Comparison of ENCODE assay signal across 23 cellular contexts in the genomic region with DNA sequence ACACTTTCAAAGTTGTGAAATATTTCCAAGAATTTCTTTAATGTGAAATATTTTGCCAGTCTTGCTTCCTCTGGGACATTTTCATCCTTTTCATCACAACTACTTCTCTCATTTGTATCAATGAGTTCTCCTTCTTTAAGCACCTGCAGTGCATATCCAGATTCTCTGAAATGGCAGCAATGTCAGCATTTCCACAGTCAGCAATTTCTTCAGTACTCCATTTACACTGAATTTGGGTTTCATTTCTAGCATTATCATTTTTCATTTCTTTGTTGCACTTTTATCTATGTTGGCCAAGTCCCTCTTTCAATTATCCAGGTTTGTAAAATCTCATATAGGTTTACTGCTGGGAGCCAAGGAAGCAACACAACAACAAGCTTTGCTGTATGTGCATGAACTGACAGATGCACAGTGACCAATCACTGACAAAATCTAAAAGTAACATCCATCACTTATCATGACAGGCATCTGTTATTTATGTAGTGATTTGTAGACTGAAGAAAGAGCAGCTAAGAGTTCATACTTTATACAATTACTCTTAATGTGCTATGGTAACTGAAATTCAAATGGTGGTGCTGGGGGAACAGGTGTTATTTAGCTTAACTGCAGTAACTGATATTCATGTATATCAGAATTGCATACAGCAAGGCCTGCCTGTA. TPM values are rescaled to one million over a fixed set of nuclear protein-coding genes. Genes with fewer than 3 reads are reported as not detected.
DNase-seq lines count a peak whose midpoint lies in the region; ATAC-seq, FAIRE-seq and TF ChIP-seq lines count a peak whose summit lies in the region.
"Had no signal": no experiment of that assay in that cellular context is flagged by ENCODE, and none has a peak within 500 bp of the region (broad histone marks: within the 10 kb centered on the region; RNA-seq: fewer than 3 reads in every experiment).

No MANE protein-coding gene starts in this region.

- no peak overlapping the region for H3K9ac ChIP-seq in MM.1S (ENCODE audit: low read length)
- H3K9ac ChIP-seq in K562 (ENCODE audit: insufficient read depth in 1 of 2, low read depth in 2 of 2, low read length in 2 of 2) = no peak overlapping the region

- no peaks in the 10 kb centered on the region for H3K27me3 Mint-ChIP-seq in CD4-positive, alpha-beta T cell
- H3K27me3 Mint-ChIP-seq: B cell had no signal

- no peaks in the 10 kb centered on the region for H3K27me3 ChIP-seq in CD4-positive, alpha-beta T cell (ENCODE audit: control insufficient read depth, insufficient read depth, low read length)
- H3K27me3 ChIP-seq in MM.1S (replicated peaks; ENCODE audit: insufficient read depth, low read length) (no peaks in the 10 kb centered on the region), K562 (ENCODE audit: control insufficient read depth in 2 of 2, insufficient read depth in 2 of 2, low read length in 2 of 2) (no peaks in the 10 kb centered on the region)
- H3K27me3 ChIP-seq: MG63 had no signal

- no peak for TF ChIP-seq CTCF in CD4-positive, alpha-beta T cell (IDR thresholded peaks at IDR 0.05)
- TF ChIP-seq CTCF in D721Med (IDR thresholded peaks at IDR 0.05; ENCODE audit: insufficient read depth, missing control alignments) (no peak), MM.1S (IDR thresholded peaks at IDR 0.05; ENCODE audit: low read length) (no peak), K562 (IDR thresholded peaks at IDR 0.05 in 2 of 3, conservative IDR thresholded peaks at IDR 0.05 in 1 of 3; ENCODE audit: insufficient read depth in 2 of 3, low read depth in 1 of 3, low read length in 3 of 3) (no peak)

- intact Hi-C loops in CD4-positive, alpha-beta T cell (cut with DNase I, micrococcal nuclease) = no loop called here
- intact Hi-C loops in K562 (cut with micrococcal nuclease) = no loop called here

- no peak for TF ChIP-seq EP300 in K562 (IDR thresholded peaks at IDR 0.05; ENCODE audit: low read length)

- H3K36me3 ChIP-seq in MM.1S (replicated peaks; ENCODE audit: insufficient read depth, low read length) (no peaks in the 10 kb centered on the region; the same call in 1 of the 2 replicates), K562 (ENCODE audit: control insufficient read depth, insufficient read depth, low read length) (peaks cover 33% of the 10 kb centered on the region; the same call in 2 of the 3 replicates)

- H3K27ac ChIP-seq in CD4-positive, alpha-beta T cell (ENCODE audit: low read depth, low read length) = no peak overlapping the region
- H3K27ac ChIP-seq in MM.1S (ENCODE audit: low read length) = peak overlapping the region; percentile 29; the same call in 1 of the 2 replicates
- H3K27ac ChIP-seq in K562 (ENCODE audit: extremely low read depth, low read depth, low read length) = no peak overlapping the region
- H3K27ac ChIP-seq: C4-2B, RWPE1, SK-N-MC had no signal

- peaks cover 60% of the 10 kb centered on the region for H3K36me3 Mint-ChIP-seq in CD4-positive, alpha-beta T cell (ENCODE audit: low read depth)

- BruUV-seq in K562 (replicated peaks; lab: Mats Ljungman, UMichigan) = no TSS peak

- H4K20me1 ChIP-seq in MM.1S (ENCODE audit: insufficient read depth, low read length) = no peaks in the 10 kb centered on the region
- no peaks in the 10 kb centered on the region for H4K20me1 ChIP-seq in K562 (replicated peaks; ENCODE audit: control insufficient read depth, insufficient read depth, low read length)

- H3K4me3 Mint-ChIP-seq in CD4-positive, alpha-beta T cell = no peak overlapping the region
- H3K4me3 Mint-ChIP-seq: B cell, H9, HFFc6 had no signal

- no peak for DNase-seq in CD4-positive, alpha-beta T cell
- no peak for DNase-seq in D721Med (ENCODE audit: insufficient read length, low spot score)
- peak; percentile 53 for DNase-seq in MM.1S
- DNase-seq in K562 (ENCODE audit: extremely low read depth in 1 of 4, low spot score in 3 of 4) = no peak
- DNase-seq in GF-D8 (lab: John Stamatoyannopoulos, UW) = no peak
- DNase-seq in NCI-H1436 (lab: John Stamatoyannopoulos, UW) = no peak
- DNase-seq: Calu3, DMS153, DND-41, H9, HFFc6, KBM-7, MG63, NCI-H1694 treated with DMSO at 0.1 percent for 48 hours, NCI-H2081 treated with DMSO at 0.1 percent for 48 hours, NCI-H524 treated with DMSO at 0.1 percent for 48 hours, SHP77 treated with DMSO at 0.1 percent for 48 hours had no signal

- no peaks in the 10 kb centered on the region for H3K9me2 ChIP-seq in MM.1S (replicated peaks; ENCODE audit: insufficient read depth, low read length)

- peak overlapping the region; percentile 29 for H3K4me2 ChIP-seq in MM.1S (ENCODE audit: low read depth, low read length)
- H3K4me2 ChIP-seq in K562 (ENCODE audit: insufficient read depth, low read length) = no peak overlapping the region

- CTCF ChIA-PET in CD4-positive, alpha-beta T cell (lab: Charles Lee) = no interaction called here
- CTCF ChIA-PET in K562 (lab: Yijun Ruan, JAX; ENCODE audit: low intra/inter-chr PET ratio) = no interaction called here

- H3K79me2 ChIP-seq in MM.1S (ENCODE audit: low read length) (peaks cover 41% of the 10 kb centered on the region), K562 (ENCODE audit: control insufficient read depth, insufficient read depth, low read length) (peaks cover 4% of the 10 kb centered on the region; the same call in 1 of the 3 replicates)

- no peaks in the 10 kb centered on the region for H3K9me1 ChIP-seq in K562 (ENCODE audit: control insufficient read depth, insufficient read depth, low read length)

- H3K4me1 ChIP-seq in MM.1S (ENCODE audit: low read length) = peaks cover 10% of the 10 kb centered on the region
- no peaks in the 10 kb centered on the region for H3K4me1 ChIP-seq in K562 (replicated peaks in 1 of 2; ENCODE audit: control insufficient read depth in 2 of 2, insufficient read depth in 2 of 2, low read length in 2 of 2)

- peaks cover 6% of the 10 kb centered on the region; the same call in 1 of the 2 replicates for H3F3A ChIP-seq in MM.1S (ENCODE audit: insufficient read depth, low read length)

- peak overlapping the region; percentile 13 for H3K27ac Mint-ChIP-seq in CD4-positive, alpha-beta T cell
- H3K27ac Mint-ChIP-seq: B cell, H9, HFFc6 had no signal

- H2AFZ ChIP-seq in MM.1S (ENCODE audit: low read length) = no peak overlapping the region
- H2AFZ ChIP-seq in K562 (ENCODE audit: low read depth, low read length) = no peak overlapping the region

- no peaks in the 10 kb centered on the region for H3K9me3 ChIP-seq in CD4-positive, alpha-beta T cell (ENCODE audit: control insufficient read depth, low read length)
- H3K9me3 ChIP-seq in MM.1S (replicated peaks; ENCODE audit: insufficient read depth, low read length) (no peaks in the 10 kb centered on the region), K562 (replicated peaks; ENCODE audit: control insufficient read depth, insufficient read depth, low read depth, low read length) (no peaks in the 10 kb centered on the region)
- H3K9me3 ChIP-seq: MG63 had no signal

- peaks cover 35% of the 10 kb centered on the region for H3K4me1 Mint-ChIP-seq in CD4-positive, alpha-beta T cell (ENCODE audit: low read depth)
- H3K4me1 Mint-ChIP-seq: H9 had no signal

- H3K9me3 Mint-ChIP-seq in CD4-positive, alpha-beta T cell = no peaks in the 10 kb centered on the region
- H3K9me3 Mint-ChIP-seq: HFFc6 had no signal

- peak; percentile 73 for FAIRE-seq in D721Med (lab: Jason Lieb, UNC)
- no peak for FAIRE-seq in K562 (lab: Jason Lieb, UNC)
- FAIRE-seq: GM18507 had no signal

- in situ Hi-C loops in K562 (cut with MboI) = no loop called here

- ATAC-seq in CD4-positive, alpha-beta T cell (ENCODE audit: poor library complexity) = no peak
- ATAC-seq in K562 (no peak), HG02763 (IDR thresholded peaks at IDR 0.05; ENCODE audit: unreplicated experiment) (no peak)

- POLR2A ChIA-PET in CD4-positive, alpha-beta T cell (lab: Charles Lee) = interaction anchor here (0.6 kb wide), 1 partner anchor 363 kb away, joined by 3 read pairs; no protein-coding TSS in a partner anchor
- POLR2A ChIA-PET in K562 (lab: Yijun Ruan, JAX) = interaction anchor here (0.6 to 0.9 kb wide), 4 partner anchors 9 to 179 kb away, joined by 3 to 4 read pairs (median 3); no protein-coding TSS in a partner anchor

- no peak for TF ChIP-seq RAD21 in K562 (CRISPR knock-in tag; conservative IDR thresholded peaks at IDR 0.05 in 1 of 2, IDR thresholded peaks at IDR 0.05 in 1 of 2)

- H3K4me3 ChIP-seq in MM.1S (ENCODE audit: low read length) (no peak overlapping the region), K562 (no peak overlapping the region)
- H3K4me3 ChIP-seq: MG63, SK-N-MC had no signal

- TF ChIP-seq POLR2A in K562 (conservative IDR thresholded peaks at IDR 0.05) = no peak

TF ChIP-seq in K562, 482 proteins besides CTCF, POLR2A, EP300 and RAD21 (continues in another document):
- TF ChIP-seq CREBBP (IDR thresholded peaks at IDR 0.05; ENCODE audit: low read depth, low read length) = no peak
- TF ChIP-seq ZBTB17 (CRISPR knock-in tag; IDR thresholded peaks at IDR 0.05) = no peak
- no peak for TF ChIP-seq JUND (IDR thresholded peaks at IDR 0.05; ENCODE audit: borderline replicate concordance, low read depth, low read length)
- TF ChIP-seq JUND (tag; IDR thresholded peaks at IDR 0.05; ENCODE audit: borderline replicate concordance, low read depth, low read length) = no peak
- TF ChIP-seq MAFF (IDR thresholded peaks at IDR 0.05; ENCODE audit: low read length) = peak; percentile 65

RNA-seq across cellular contexts. Expression of gene SS18, which starts 43.9 kb away (rescaled TPM):
- total RNA-seq in CD4-positive, alpha-beta T cell = 10 to 100 TPM; 40.4 to 41.7 TPM
- 206 and 321 TPM in 2 replicates for total RNA-seq in K562 (2011; cell fraction: chromatin; rRNA removed; ENCODE audit: low replicate concordance)
- total RNA-seq in K562 (2011; cell fraction: nucleolus; rRNA removed) = 84.7 and 132 TPM in 2 replicates
- 158 and 161 TPM in 2 replicates for total RNA-seq in K562 (2011; cell fraction: nucleoplasm; rRNA removed)
- total RNA-seq in K562 (2014; rRNA removed) = 77.3 and 91.8 TPM in 2 replicates
- 103 and 104 TPM in 2 replicates for total RNA-seq in K562 (2014; rRNA removed; fragmentation: Illumina TruSeq; extraction: Trizol)
- 117 and 132 TPM in 2 replicates for total RNA-seq in K562 (2015; rRNA removed; fragmentation: Illumina TruSeq; extraction: Trizol)
- 66.5 and 71.3 TPM in 2 replicates for total RNA-seq in K562 (2021)
- polyA plus RNA-seq in K562 (2011; rRNA removed) = 182 and 190 TPM in 2 replicates
- 136 and 147 TPM in 2 replicates for polyA plus RNA-seq in K562 (2011; cell fraction: cytosol; rRNA removed)
- 310 and 371 TPM in 2 replicates for polyA plus RNA-seq in K562 (2011; cell fraction: nucleus; rRNA removed)
- 59.1 and 62.0 TPM in 2 replicates for polyA plus RNA-seq in K562 (2012)
- 95.7 and 116 TPM in 2 replicates for polyA plus RNA-seq in K562 (2014; fragmentation: Illumina TruSeq; extraction: Trizol)
- 10 to 100 TPM; 30.9 to 87.7 TPM for polyA plus RNA-seq in K562 (2014; fragmentation: Nextera tagmentation; extraction: Ambion mirVana)
- 102 and 112 TPM in 2 replicates for polyA plus RNA-seq in K562 (2014; rRNA removed)
- 230 and 264 TPM in 2 replicates for polyA minus RNA-seq in K562 (2011; rRNA and poly(A)+ RNA removed)
- polyA minus RNA-seq in K562 (2011; cell fraction: cytosol; rRNA and poly(A)+ RNA removed) = 110 and 118 TPM in 2 replicates
- 170 and 288 TPM in 2 replicates for polyA minus RNA-seq in K562 (2011; cell fraction: nucleus; rRNA and poly(A)+ RNA removed)
